Comparison of ENCODE assay signal across 26 cellular contexts in the genomic region with DNA sequence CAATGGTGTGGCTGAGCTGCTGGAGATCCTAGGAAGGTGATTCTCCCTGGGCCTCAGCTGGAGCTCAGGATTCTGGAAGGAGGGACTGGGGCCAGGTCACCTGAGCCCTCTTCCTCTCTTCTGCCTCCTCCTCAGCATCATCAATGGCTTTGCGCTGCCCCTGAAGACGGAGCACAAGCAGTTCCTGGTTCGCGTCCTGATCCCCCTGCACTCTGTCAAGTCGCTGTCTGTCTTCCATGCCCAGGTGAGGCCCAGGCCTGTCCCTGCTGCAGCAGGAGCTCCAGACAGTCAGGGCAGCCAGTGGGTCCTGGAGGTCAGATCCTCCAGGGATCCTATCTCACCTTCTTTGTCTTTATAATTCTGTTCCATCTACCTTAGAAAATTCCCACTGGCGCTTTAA. TPM values are rescaled to one million over a fixed set of nuclear protein-coding genes. Genes with fewer than 3 reads are reported as not detected.
DNase-seq lines count a peak whose midpoint lies in the region; ATAC-seq, FAIRE-seq and TF ChIP-seq lines count a peak whose summit lies in the region.
"Had no signal": no experiment of that assay in that cellular context is flagged by ENCODE, and none has a peak within 500 bp of the region (broad histone marks: within the 10 kb centered on the region; RNA-seq: fewer than 3 reads in every experiment).

No MANE protein-coding gene starts in this region.

- no peaks in the 10 kb centered on the region for H3K27me3 Mint-ChIP-seq in WTC11 (ENCODE audit: low read depth)
- no peaks in the 10 kb centered on the region for H3K27me3 Mint-ChIP-seq in CD4-positive, alpha-beta memory T cell
- H3K27me3 Mint-ChIP-seq: CD4-positive, CD25-positive, alpha-beta regulatory T cell had no signal

- peaks cover 11% of the 10 kb centered on the region for H3K4me1 Mint-ChIP-seq in WTC11
- H3K4me1 Mint-ChIP-seq in CD4-positive, alpha-beta memory T cell: peaks cover 0 to 3% (median 0%) of the 10 kb centered on the region in 4 donors

- CTCF ChIA-PET in GM10248 (lab: Yijun Ruan, JAX) (interaction anchor here (1.0 to 1.2 kb wide), 3 partner anchors 33 to 44 kb away, joined by 3 to 4 read pairs (median 3); no protein-coding TSS in a partner anchor), H1 (lab: Charles Lee; ENCODE audit: partially characterized antibody) (interaction anchor here (0.5 to 1.5 kb wide), 7 partner anchors 15 to 254 kb away, joined by 3 to 4 read pairs (median 3); no protein-coding TSS in a partner anchor), WTC11 (lab: Charles Lee) (interaction anchor here (0.9 to 1.2 kb wide), 2 partner anchors 42 to 82 kb away, joined by 3 to 4 read pairs; no protein-coding TSS in a partner anchor)
- CTCF ChIA-PET in CD4-positive, alpha-beta memory T cell (lab: Charles Lee; ENCODE audit: partially characterized antibody): interaction anchor here (1.2 kb wide), 1 partner anchor 84 kb away, joined by 3 read pairs; a partner anchor contains a TSS

- no peak overlapping the region for H4K91ac ChIP-seq in H1 (replicated peaks; ENCODE audit: insufficient read length, low read length)

- H2AFZ ChIP-seq in H1 (ENCODE audit: low read length): no peak overlapping the region
- no peak overlapping the region for H2AFZ ChIP-seq in osteoblast (ENCODE audit: low read length)

- no peak overlapping the region for H3K56ac ChIP-seq in H1 (replicated peaks; ENCODE audit: insufficient read length, low read depth, low read length)

- H3K36me3 ChIP-seq in H1 (ENCODE audit: control insufficient read depth in 2 of 4, insufficient read depth in 4 of 4, low read length in 3 of 4) (no peaks in the 10 kb centered on the region; a peak in 1 of 8 replicates), osteoblast (ENCODE audit: insufficient read depth, low read length) (peaks cover 49% of the 10 kb centered on the region)
- peaks cover 30% of the 10 kb centered on the region for H3K36me3 ChIP-seq in CD4-positive, alpha-beta memory T cell (ENCODE audit: insufficient read depth, low read length)
- H3K36me3 ChIP-seq: BE2C had no signal

- POLR2A ChIA-PET in GM10248 (lab: Yijun Ruan, JAX) (no interaction called here), H1 (lab: Charles Lee; ENCODE audit: partially characterized antibody) (interaction anchor here (0.5 to 2.2 kb wide), 4 partner anchors 11 to 67 kb away, joined by 3 to 6 read pairs (median 4); no protein-coding TSS in a partner anchor), WTC11 (lab: Charles Lee) (no interaction called here)
- POLR2A ChIA-PET in CD4-positive, alpha-beta memory T cell (lab: Charles Lee; ENCODE audit: partially characterized antibody): no interaction called here

- H3K9me3 ChIP-seq in H1 (ENCODE audit: insufficient read depth in 2 of 2, low read depth in 1 of 2, low read length in 1 of 2) (no peaks in the 10 kb centered on the region), osteoblast (ENCODE audit: low read depth, low read length) (no peaks in the 10 kb centered on the region)
- H3K9me3 ChIP-seq in CD4-positive, alpha-beta memory T cell (ENCODE audit: control insufficient read depth in 1 of 2, low read length in 2 of 2): no peaks in the 10 kb centered on the region
- H3K9me3 ChIP-seq: BE2C, BLaER1, Caco-2 had no signal

- 0 out of 2 replicates have a peak overlapping the region, but pooled peaks have one; percentile 53 for H2AK5ac ChIP-seq in H1 (ENCODE audit: low read depth, low read length)

- intact Hi-C loops in CD4-positive, alpha-beta memory T cell (cut with micrococcal nuclease): no loop called here

- H3K23ac ChIP-seq in H1 (ENCODE audit: insufficient read length): no peak overlapping the region

- H2BK20ac ChIP-seq in H1 (ENCODE audit: low read length): no peak overlapping the region

- no peak overlapping the region for H2BK15ac ChIP-seq in H1 (ENCODE audit: low read length)

- WGBS in H1 (ENCODE audit: extremely low coverage in 1 of 2, insufficient coverage in 1 of 2, insufficient read length in 1 of 2, insufficient replicate concordance in 2 of 2, low coverage in 1 of 2, low lambda C conversion rate in 2 of 2, missing lambda C conversion rate in 1 of 2), 2 experiments: 97% methylated on average over 6 of the region's 6 CpGs; no CpG with 5 or more reads in 1 of the 2 experiments

- H3K4me3 ChIP-seq in H1 (ENCODE audit: extremely low read depth in 1 of 4, insufficient read depth in 2 of 4, low read depth in 3 of 4, low read length in 4 of 4) (no peak overlapping the region), osteoblast (ENCODE audit: insufficient read depth, low read length) (no peak overlapping the region)
- H3K4me3 ChIP-seq in CD4-positive, alpha-beta memory T cell (ENCODE audit: low read length in 2 of 2): no peak overlapping the region
- H3K4me3 ChIP-seq: BLaER1, GM12878 had no signal

- no peak overlapping the region for H3K18ac ChIP-seq in H1 (ENCODE audit: extremely low read depth, low read length)

- H3K27me3 ChIP-seq in H1 (replicated peaks in 1 of 4; ENCODE audit: control insufficient read depth in 3 of 4, extremely low read depth in 1 of 4, insufficient read depth in 3 of 4, low read length in 3 of 4) (peaks cover 0 to 1% (median under 1%) of the 10 kb centered on the region in 4 experiments; a peak in 4 of 7 replicates), osteoblast (ENCODE audit: insufficient read depth, low read length) (no peaks in the 10 kb centered on the region)
- H3K27me3 ChIP-seq in CD4-positive, alpha-beta memory T cell (ENCODE audit: insufficient read depth, low read length): no peaks in the 10 kb centered on the region
- H3K27me3 ChIP-seq: BE2C had no signal

- H3K4me1 ChIP-seq in H1 (replicated peaks in 1 of 4; ENCODE audit: control insufficient read depth in 3 of 4, insufficient read depth in 4 of 4, low read length in 3 of 4) (peaks cover 0 to 10% (median 2%) of the 10 kb centered on the region in 4 experiments; a peak in 5 of 7 replicates), osteoblast (ENCODE audit: insufficient read depth, low read length) (no peaks in the 10 kb centered on the region)
- H3K4me1 ChIP-seq in CD4-positive, alpha-beta memory T cell (ENCODE audit: insufficient read depth, low read length): peaks cover 2% of the 10 kb centered on the region
- H3K4me1 ChIP-seq: BE2C had no signal

- no peak overlapping the region for H3K14ac ChIP-seq in H1 (ENCODE audit: insufficient read length)

- no peak for TF ChIP-seq EP300 in H1 (IDR thresholded peaks at IDR 0.05; ENCODE audit: borderline replicate concordance in 1 of 2, low read depth in 2 of 2, low read length in 2 of 2)

- DNase-seq in GM10248 (ENCODE audit: extremely low spot score) (peak; percentile 6), H1 (ENCODE audit: low read depth in 1 of 2, low spot score in 2 of 2) (no peak), osteoblast (ENCODE audit: insufficient read length, low spot score, missing footprints) (peak; percentile 35), WTC11 (ENCODE audit: low spot score) (no peak), NCI-H187 (lab: John Stamatoyannopoulos, UW) (no peak)
- no peak for DNase-seq in CD4-positive, alpha-beta memory T cell
- DNase-seq: 8988T; ACHN; BE2C; C1 segment of cervical spinal cord; Caco-2; Calu3; CD4-positive, CD25-positive, alpha-beta regulatory T cell; CD8-positive, alpha-beta T cell; DMS79 treated with DMSO at 0.1 percent for 48 hours; GF-D8 had no signal

- H2BK5ac ChIP-seq in H1 (ENCODE audit: low read depth, low read length): no peak overlapping the region

- H2BK120ac ChIP-seq in H1 (replicated peaks; ENCODE audit: low read depth, low read length): no peak overlapping the region

- H4K20me1 ChIP-seq in H1 (replicated peaks in 1 of 2; ENCODE audit: control insufficient read depth in 1 of 2, insufficient read depth in 2 of 2, low read length in 2 of 2) (peaks cover 0 to 3% of the 10 kb centered on the region in 2 experiments), osteoblast (ENCODE audit: insufficient read depth, low read length) (no peaks in the 10 kb centered on the region)
- H4K20me1 ChIP-seq: BLaER1 had no signal

- no peak overlapping the region for H3K4me3 Mint-ChIP-seq in WTC11
- no peak overlapping the region for H3K4me3 Mint-ChIP-seq in CD4-positive, alpha-beta memory T cell
- H3K4me3 Mint-ChIP-seq: CD14-positive monocyte; CD4-positive, CD25-positive, alpha-beta regulatory T cell; CD8-positive, alpha-beta T cell had no signal

- no peaks in the 10 kb centered on the region; the same call in 1 of the 2 replicates for H3K23me2 ChIP-seq in H1 (ENCODE audit: low read depth, low read length)

- H3K79me2 ChIP-seq in H1 (ENCODE audit: control insufficient read depth in 1 of 2, insufficient read depth in 2 of 2, low read length in 2 of 2) (no peaks in the 10 kb centered on the region), osteoblast (ENCODE audit: insufficient read depth, low read length) (peaks cover 12% of the 10 kb centered on the region)

- no peak for ATAC-seq in WTC11
- ATAC-seq: CD8-positive, alpha-beta T cell; GM12878 had no signal

- H3K4ac ChIP-seq in H1 (replicated peaks; ENCODE audit: insufficient read length, low read depth, low read length): no peak overlapping the region

- no peak overlapping the region for H2BK12ac ChIP-seq in H1 (ENCODE audit: low read depth, low read length)

- no peaks in the 10 kb centered on the region for H3K9me3 Mint-ChIP-seq in WTC11
- no peaks in the 10 kb centered on the region for H3K9me3 Mint-ChIP-seq in CD4-positive, alpha-beta memory T cell
- H3K9me3 Mint-ChIP-seq: CD14-positive monocyte; CD4-positive, CD25-positive, alpha-beta regulatory T cell; CD8-positive, alpha-beta T cell had no signal

- H3K27ac ChIP-seq in H1 (ENCODE audit: low read depth, low read length) (no peak overlapping the region), osteoblast (ENCODE audit: low read depth, low read length) (no peak overlapping the region)
- H3K27ac ChIP-seq in CD4-positive, alpha-beta memory T cell (ENCODE audit: low read depth, low read length): no peak overlapping the region
- H3K27ac ChIP-seq: BLaER1 had no signal

- TF ChIP-seq RAD21 in H1 (IDR thresholded peaks at IDR 0.05 in 1 of 2, conservative IDR thresholded peaks at IDR 0.05 in 1 of 2; ENCODE audit: low read depth in 2 of 2, low read length in 2 of 2): no peak

- peaks cover 3% of the 10 kb centered on the region for H3K36me3 Mint-ChIP-seq in WTC11
- H3K36me3 Mint-ChIP-seq in CD4-positive, alpha-beta memory T cell: peaks cover 28 to 45% of the 10 kb centered on the region in 2 donors

- H4K5ac ChIP-seq in H1 (ENCODE audit: insufficient read length, low read depth, low read length): no peak overlapping the region

- H3K4me2 ChIP-seq in H1 (ENCODE audit: insufficient read depth in 1 of 2, low read depth in 2 of 2, low read length in 2 of 2) (no peak overlapping the region), osteoblast (ENCODE audit: insufficient read depth, low read length) (no peak overlapping the region)
- H3K4me2 ChIP-seq: BLaER1 had no signal

- H3K9ac ChIP-seq in H1 (replicated peaks in 1 of 4; ENCODE audit: extremely low read depth in 1 of 4, low read depth in 3 of 4, low read length in 3 of 4): no peak overlapping the region
- H3K9ac ChIP-seq: BLaER1 had no signal

- H3K27ac Mint-ChIP-seq in WTC11: no peak overlapping the region
- no peak overlapping the region for H3K27ac Mint-ChIP-seq in CD4-positive, alpha-beta memory T cell
- H3K27ac Mint-ChIP-seq: CD14-positive monocyte; CD4-positive, CD25-positive, alpha-beta regulatory T cell; CD8-positive, alpha-beta T cell had no signal

- no peaks in the 10 kb centered on the region for H3K79me1 ChIP-seq in H1 (ENCODE audit: low read depth, low read length)

- TF ChIP-seq CTCF in GM10248 (IDR thresholded peaks at IDR 0.05; ENCODE audit: control extremely low read depth, extremely low read depth, low read depth, missing control alignments) (no peak), H1 (IDR thresholded peaks at IDR 0.05; ENCODE audit: control extremely low read depth in 1 of 3, insufficient read depth in 1 of 3, low read depth in 1 of 3, low read length in 3 of 3) (no peak), osteoblast (IDR thresholded peaks at IDR 0.05; ENCODE audit: extremely low read depth, low read depth, low read length) (no peak), WTC11 (IDR thresholded peaks at IDR 0.05) (no peak)

- FAIRE-seq in H1 (lab: Jason Lieb, UNC): no peak
- FAIRE-seq: A204.1, D721Med, G401.6, GM12878, GM12892, GM18507 had no signal

- no peak overlapping the region for H4K8ac ChIP-seq in H1 (ENCODE audit: extremely low read depth, insufficient read depth, low read length)

- no peak for TF ChIP-seq POLR2A in H1 (IDR thresholded peaks at IDR 0.05; ENCODE audit: control extremely low read depth in 1 of 2, low read depth in 2 of 2, low read length in 2 of 2)

RNA-seq across cellular contexts. Expression of a gene that starts 5.3 kb away (rescaled TPM):
- 0.97 and 1.5 TPM in 2 replicates for total RNA-seq in H1 (2021; fragmentation: NEBNext Ultra II Directional; extraction: Animal tissue kit (Norgen Biotek cat#: 25700))
- 4.4 and 5.4 TPM in 2 replicates for polyA plus RNA-seq in H1 (2011; rRNA removed)
- 3.3 TPM for polyA plus RNA-seq in H1 (2011; cell fraction: cytosol; rRNA removed)
- polyA plus RNA-seq in H1 (2011; cell fraction: nucleus; rRNA removed): 2.4 TPM
- 1.0 to 2.8 TPM (median 1.6 TPM) in 4 replicates for polyA plus RNA-seq in H1 (2012, experiment 1 of 2)
- 3.1 TPM for polyA plus RNA-seq in H1 (2012, experiment 2 of 2)
- 2.5 TPM for polyA plus RNA-seq in H1 (2013, experiment 1 of 2)
- polyA plus RNA-seq in H1 (2013, experiment 2 of 2): 2.7 TPM
- polyA minus RNA-seq in H1 (2011; rRNA and poly(A)+ RNA removed): 1.4 TPM in 1 of 2 replicates, not detected in the other
- polyA minus RNA-seq in H1 (2011; cell fraction: cytosol; rRNA and poly(A)+ RNA removed): not detected
- not detected for polyA minus RNA-seq in H1 (2011; cell fraction: nucleus; rRNA and poly(A)+ RNA removed)
- not detected in 2 replicates for total RNA-seq in osteoblast
- 1.0 to 1.6 TPM (median 1.6 TPM) in 3 replicates for total RNA-seq in WTC11 (2021)
- total RNA-seq in CD4-positive, alpha-beta memory T cell: under 1 TPM in 1 of 2 experiments, not detected in 1; 0.47 TPM
- not detected for polyA plus RNA-seq in CD4-positive, alpha-beta memory T cell
- total RNA-seq: A673; Caco-2; Calu3; CD4-positive, CD25-positive, alpha-beta regulatory T cell; CD8-positive, alpha-beta T cell; GM12878 had no signal
- polyA plus RNA-seq: AG04450; CD14-positive monocyte; CD4-positive, CD25-positive, alpha-beta regulatory T cell; GM12878 had no signal

RNA-seq across cellular contexts. Expression of a gene that starts 5.9 kb away (rescaled TPM):
- 5.1 and 5.8 TPM in 2 replicates for total RNA-seq in H1 (2021; fragmentation: NEBNext Ultra II Directional; extraction: Animal tissue kit (Norgen Biotek cat#: 25700))
- polyA plus RNA-seq in H1 (2011; rRNA removed): 4.9 and 6.3 TPM in 2 replicates
- polyA plus RNA-seq in H1 (2011; cell fraction: cytosol; rRNA removed): 5.2 TPM
- 13.4 TPM for polyA plus RNA-seq in H1 (2011; cell fraction: nucleus; rRNA removed)
- 4.7 to 4.8 TPM (median 4.7 TPM) in 4 replicates for polyA plus RNA-seq in H1 (2012, experiment 1 of 2)
- 5.9 TPM for polyA plus RNA-seq in H1 (2012, experiment 2 of 2)
- polyA plus RNA-seq in H1 (2013, experiment 1 of 2): 3.7 TPM
- polyA plus RNA-seq in H1 (2013, experiment 2 of 2): 3.8 TPM
- 2.3 and 2.8 TPM in 2 replicates for polyA minus RNA-seq in H1 (2011; rRNA and poly(A)+ RNA removed)
- polyA minus RNA-seq in H1 (2011; cell fraction: cytosol; rRNA and poly(A)+ RNA removed): 2.5 TPM
- polyA minus RNA-seq in H1 (2011; cell fraction: nucleus; rRNA and poly(A)+ RNA removed): 4.9 TPM
- total RNA-seq in osteoblast: 6.2 and 6.8 TPM in 2 replicates
- total RNA-seq in WTC11 (2021): 8.7 to 10.2 TPM (median 9.1 TPM) in 3 replicates
- total RNA-seq in CD4-positive, alpha-beta memory T cell: 10 to 100 TPM; 14.0 to 15.8 TPM
- polyA plus RNA-seq in CD4-positive, alpha-beta memory T cell: 1 to 10 TPM; 5.6 to 8.8 TPM

RNA-seq across cellular contexts. Expression of a gene that starts 13.3 kb away (rescaled TPM):
- 20.9 and 22.1 TPM in 2 replicates for total RNA-seq in H1 (2021; fragmentation: NEBNext Ultra II Directional; extraction: Animal tissue kit (Norgen Biotek cat#: 25700))
- 12.1 and 19.8 TPM in 2 replicates for polyA plus RNA-seq in H1 (2011; rRNA removed)
- 7.3 TPM for polyA plus RNA-seq in H1 (2011; cell fraction: cytosol; rRNA removed)
- polyA plus RNA-seq in H1 (2011; cell fraction: nucleus; rRNA removed): 29.8 TPM
- polyA plus RNA-seq in H1 (2012, experiment 1 of 2): 13.2 to 19.6 TPM (median 18.1 TPM) in 4 replicates
- polyA plus RNA-seq in H1 (2012, experiment 2 of 2): 14.9 TPM
- polyA plus RNA-seq in H1 (2013, experiment 1 of 2): 7.1 TPM
- 7.1 TPM for polyA plus RNA-seq in H1 (2013, experiment 2 of 2)
- polyA minus RNA-seq in H1 (2011; rRNA and poly(A)+ RNA removed): 8.1 and 8.8 TPM in 2 replicates
- 18.1 TPM for polyA minus RNA-seq in H1 (2011; cell fraction: cytosol; rRNA and poly(A)+ RNA removed)
- 24.5 TPM for polyA minus RNA-seq in H1 (2011; cell fraction: nucleus; rRNA and poly(A)+ RNA removed)
- 20.0 and 25.7 TPM in 2 replicates for total RNA-seq in osteoblast
- total RNA-seq in WTC11 (2021): 25.2 to 31.4 TPM (median 27.6 TPM) in 3 replicates
- total RNA-seq in CD4-positive, alpha-beta memory T cell: 10 to 100 TPM; 45.7 to 47.3 TPM
- 1 to 10 TPM; 4.1 to 6.3 TPM for polyA plus RNA-seq in CD4-positive, alpha-beta memory T cell

RNA-seq across cellular contexts. Expression of a gene that starts 41.6 kb away (rescaled TPM):
- not detected in 2 replicates for total RNA-seq in H1 (2021; fragmentation: NEBNext Ultra II Directional; extraction: Animal tissue kit (Norgen Biotek cat#: 25700))
- not detected in 2 replicates for polyA plus RNA-seq in H1 (2011; rRNA removed)
- not detected for polyA plus RNA-seq in H1 (2011; cell fraction: cytosol; rRNA removed)
- polyA plus RNA-seq in H1 (2011; cell fraction: nucleus; rRNA removed): not detected
- polyA plus RNA-seq in H1 (2012, experiment 1 of 2): not detected in 4 replicates
- polyA plus RNA-seq in H1 (2012, experiment 2 of 2): not detected
- not detected for polyA plus RNA-seq in H1 (2013, experiment 1 of 2)
- polyA plus RNA-seq in H1 (2013, experiment 2 of 2): not detected
- polyA minus RNA-seq in H1 (2011; rRNA and poly(A)+ RNA removed): not detected in 2 replicates
- not detected for polyA minus RNA-seq in H1 (2011; cell fraction: cytosol; rRNA and poly(A)+ RNA removed)
- not detected for polyA minus RNA-seq in H1 (2011; cell fraction: nucleus; rRNA and poly(A)+ RNA removed)
- total RNA-seq in osteoblast (not detected in 2 replicates), WTC11 (2021) (not detected in 3 replicates)
- total RNA-seq in CD4-positive, alpha-beta memory T cell: under 1 TPM; 0.44 to 0.91 TPM
- not detected for polyA plus RNA-seq in CD4-positive, alpha-beta memory T cell
- total RNA-seq: A673; Caco-2; Calu3; CD4-positive, CD25-positive, alpha-beta regulatory T cell; CD8-positive, alpha-beta T cell; GM12878 had no signal
- polyA plus RNA-seq: AG04450, CD14-positive monocyte had no signal

RNA-seq across cellular contexts. Expression of a gene that starts 51.9 kb away (rescaled TPM):
- 36.9 and 42.9 TPM in 2 replicates for total RNA-seq in H1 (2021; fragmentation: NEBNext Ultra II Directional; extraction: Animal tissue kit (Norgen Biotek cat#: 25700))
- 31.5 and 54.0 TPM in 2 replicates for polyA plus RNA-seq in H1 (2011; rRNA removed)
- 33.1 TPM for polyA plus RNA-seq in H1 (2011; cell fraction: cytosol; rRNA removed)
- 38.0 TPM for polyA plus RNA-seq in H1 (2011; cell fraction: nucleus; rRNA removed)
- 22.9 to 33.8 TPM (median 30.9 TPM) in 4 replicates for polyA plus RNA-seq in H1 (2012, experiment 1 of 2)
- 28.9 TPM for polyA plus RNA-seq in H1 (2012, experiment 2 of 2)
- 19.7 TPM for polyA plus RNA-seq in H1 (2013, experiment 1 of 2)
- 17.7 TPM for polyA plus RNA-seq in H1 (2013, experiment 2 of 2)
- polyA minus RNA-seq in H1 (2011; rRNA and poly(A)+ RNA removed): 24.7 and 48.1 TPM in 2 replicates
- 28.1 TPM for polyA minus RNA-seq in H1 (2011; cell fraction: cytosol; rRNA and poly(A)+ RNA removed)
- polyA minus RNA-seq in H1 (2011; cell fraction: nucleus; rRNA and poly(A)+ RNA removed): 22.0 TPM
- 51.3 and 51.4 TPM in 2 replicates for total RNA-seq in osteoblast
- total RNA-seq in WTC11 (2021): 29.9 to 38.1 TPM (median 35.2 TPM) in 3 replicates
- total RNA-seq in CD4-positive, alpha-beta memory T cell: 100 to 1,000 TPM; 268 to 279 TPM
- 100 to 1,000 TPM; 125 to 200 TPM for polyA plus RNA-seq in CD4-positive, alpha-beta memory T cell

Comparison
In these comparisons a context has a peak if more than half of its experiments do, and no peak if none do; other contexts are left out.
1. DNase-seq: peak in GM10248 (single experiment) and osteoblast (single experiment); none in H1 (0 of 2), WTC11 (single experiment), NCI-H187 (0 of 2) and CD4-positive, alpha-beta memory T cell (0 of 5).